Comparison of ENCODE assay signal across 8 cellular contexts in the genomic region with DNA sequence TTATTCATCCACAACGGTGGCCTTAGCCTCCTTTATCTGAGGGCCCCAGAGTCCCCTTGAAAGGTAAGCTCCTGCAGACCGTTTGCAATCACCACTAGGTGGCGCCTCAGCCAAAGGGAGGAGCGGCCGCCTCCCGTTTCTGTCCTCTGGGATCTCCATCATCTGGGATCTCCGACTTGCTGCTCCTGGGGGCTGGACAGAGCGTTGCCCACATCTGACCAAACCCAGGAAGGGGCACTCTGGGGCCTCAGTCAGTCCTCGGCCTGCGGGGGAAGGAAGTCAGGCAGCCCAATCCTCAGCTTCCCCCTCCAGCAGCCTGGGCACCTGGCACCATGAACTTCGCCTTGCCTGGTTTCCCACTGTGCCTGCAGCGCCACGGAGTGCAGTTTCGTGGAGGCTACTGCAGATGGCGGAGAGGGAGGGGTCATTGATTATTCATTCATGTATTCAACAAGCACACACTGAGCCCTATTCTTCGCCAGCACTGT. TPM values are rescaled to one million over a fixed set of nuclear protein-coding genes. Genes with fewer than 3 reads are reported as not detected.
DNase-seq lines count a peak whose midpoint lies in the region; ATAC-seq and TF ChIP-seq lines count a peak whose summit lies in the region.

No MANE protein-coding gene starts in this region.

- no peaks in the 10 kb centered on the region for H3K79me2 ChIP-seq in OCI-LY1 (ENCODE audit: insufficient read depth, low read length)
- no peaks in the 10 kb centered on the region for H3K79me2 ChIP-seq in neural progenitor cell (ENCODE audit: low read depth)

- H3K4me1 ChIP-seq in Caco-2 (peaks cover 17% of the 10 kb centered on the region), OCI-LY1 (ENCODE audit: insufficient read depth, low read length, severe bottlenecking) (no peaks in the 10 kb centered on the region), neural progenitor cell (peaks cover 38% of the 10 kb centered on the region), testis (no peaks in the 10 kb centered on the region)

- peak; percentile 88 to 89 for TF ChIP-seq CTCF in Caco-2 (IDR thresholded peaks at IDR 0.05; ENCODE audit: insufficient read depth in 1 of 2, low read depth in 1 of 2, low read length in 1 of 2, severe bottlenecking in 1 of 2, unreplicated experiment in 1 of 2)
- peak; percentile 75 for TF ChIP-seq CTCF in HL-60 (IDR thresholded peaks at IDR 0.05; ENCODE audit: insufficient read depth, low read length)
- peak; percentile 90 for TF ChIP-seq CTCF in OCI-LY1 (IDR thresholded peaks at IDR 0.05; ENCODE audit: low read length)
- TF ChIP-seq CTCF in neural progenitor cell (IDR thresholded peaks at IDR 0.05): peak; percentile 95
- peak; percentile 63 to 85 (median 79) for TF ChIP-seq CTCF in testis (IDR thresholded peaks at IDR 0.05)

- no peaks in the 10 kb centered on the region for H3K9me3 Mint-ChIP-seq in Caco-2 (ENCODE audit: unreplicated experiment)
- H3K9me3 Mint-ChIP-seq in activated T-cell treated with anti-CD3 and anti-CD28 coated beads, Interleukin-2, amount 50 U/mL, for 24 hours: no peaks in the 10 kb centered on the region
- no peaks in the 10 kb centered on the region for H3K9me3 Mint-ChIP-seq in neural progenitor cell

- no peak for ATAC-seq in GM21360 (IDR thresholded peaks at IDR 0.05; ENCODE audit: unreplicated experiment)

- H3K9ac ChIP-seq in OCI-LY1 (ENCODE audit: low read length) (no peak overlapping the region), neural progenitor cell (no peak overlapping the region)

- H3F3A ChIP-seq in OCI-LY1 (ENCODE audit: insufficient read depth, low read length): no peaks in the 10 kb centered on the region
- peaks cover 45% of the 10 kb centered on the region for H3F3A ChIP-seq in neural progenitor cell (ENCODE audit: low read depth)

- no TSS peak for BruUV-seq in Caco-2 (replicated peaks; lab: Mats Ljungman, UMichigan)

- H4K20me1 ChIP-seq in OCI-LY1 (ENCODE audit: insufficient read depth, low read length): no peaks in the 10 kb centered on the region
- peaks cover 52% of the 10 kb centered on the region for H4K20me1 ChIP-seq in neural progenitor cell (ENCODE audit: low read depth)

- H3K27me3 ChIP-seq in Caco-2 (replicated peaks; ENCODE audit: control insufficient read depth, insufficient read depth, low read length) (no peaks in the 10 kb centered on the region), HL-60 (ENCODE audit: insufficient read depth, poor library complexity, severe bottlenecking) (no peaks in the 10 kb centered on the region), OCI-LY1 (ENCODE audit: insufficient read depth, low read length) (no peaks in the 10 kb centered on the region), neural progenitor cell (no peaks in the 10 kb centered on the region), testis (no peaks in the 10 kb centered on the region)

- H3K4me3 ChIP-seq in Caco-2 (ENCODE audit: low read depth, low read length): no peak overlapping the region
- no peak overlapping the region for H3K4me3 ChIP-seq in HL-60 (replicated peaks; ENCODE audit: insufficient read depth, low read length)
- H3K4me3 ChIP-seq in OCI-LY1 (ENCODE audit: low read depth, low read length, poor library complexity, severe bottlenecking): no peak overlapping the region
- no peak overlapping the region for H3K4me3 ChIP-seq in neural progenitor cell
- no peak overlapping the region for H3K4me3 ChIP-seq in testis

- DNase-seq in Caco-2: peak; percentile 65 to 75
- DNase-seq in HL-60 (ENCODE audit: low read depth in 1 of 2, low spot score in 1 of 2): peak in 1 of 2 experiments; percentile 41
- peak; percentile 72 for DNase-seq in activated T-cell treated with anti-CD3 and anti-CD28 coated beads, Interleukin-2, amount 50 U/mL, for 24 hours
- peak; percentile 38 for DNase-seq in fibroblast of gingiva (ENCODE audit: low read depth)
- peak; percentile 92 for DNase-seq in neural progenitor cell (ENCODE audit: low spot score)
- DNase-seq in testis: peak; percentile 76

- no peak for TF ChIP-seq POLR2A in testis (IDR thresholded peaks at IDR 0.05)

- H3K4me1 Mint-ChIP-seq in Caco-2 (ENCODE audit: low read depth, unreplicated experiment) (peaks cover 12% of the 10 kb centered on the region), neural progenitor cell (peaks cover 23% of the 10 kb centered on the region)
- H3K4me1 Mint-ChIP-seq in activated T-cell treated with anti-CD3 and anti-CD28 coated beads, Interleukin-2, amount 50 U/mL, for 24 hours (ENCODE audit: low read depth): no peaks in the 10 kb centered on the region

- H3K27ac ChIP-seq in HL-60 (replicated peaks) (no peak overlapping the region), OCI-LY1 (ENCODE audit: low read depth, low read length, poor library complexity, severe bottlenecking) (no peak overlapping the region), neural progenitor cell (no peak overlapping the region), testis (no peak overlapping the region)

- H3K36me3 ChIP-seq in Caco-2 (ENCODE audit: control insufficient read depth, insufficient read depth, low read length): no peaks in the 10 kb centered on the region
- no peaks in the 10 kb centered on the region for H3K36me3 ChIP-seq in OCI-LY1 (ENCODE audit: insufficient read depth, low read length)
- no peaks in the 10 kb centered on the region for H3K36me3 ChIP-seq in neural progenitor cell
- no peaks in the 10 kb centered on the region for H3K36me3 ChIP-seq in testis (ENCODE audit: low read depth, missing control alignments)

- no peak overlapping the region for H3K4me3 Mint-ChIP-seq in Caco-2 (ENCODE audit: unreplicated experiment)
- H3K4me3 Mint-ChIP-seq in activated T-cell treated with anti-CD3 and anti-CD28 coated beads, Interleukin-2, amount 50 U/mL, for 24 hours: no peak overlapping the region
- no peak overlapping the region for H3K4me3 Mint-ChIP-seq in neural progenitor cell

- CTCF ChIA-PET in Caco-2 (lab: Charles Lee): interaction anchor here (0.5 to 4.2 kb wide), 12 partner anchors 10 to 403 kb away, joined by 3 to 54 read pairs (median 6); no protein-coding TSS in a partner anchor

- no peaks in the 10 kb centered on the region for H3K27me3 Mint-ChIP-seq in Caco-2 (ENCODE audit: insufficient read depth, unreplicated experiment)
- H3K27me3 Mint-ChIP-seq in activated T-cell treated with anti-CD3 and anti-CD28 coated beads, Interleukin-2, amount 50 U/mL, for 24 hours: no peaks in the 10 kb centered on the region
- peaks cover 14% of the 10 kb centered on the region for H3K27me3 Mint-ChIP-seq in neural progenitor cell (ENCODE audit: insufficient read depth, low read depth)

- H3K4me2 ChIP-seq in OCI-LY1 (ENCODE audit: low read length) (no peak overlapping the region), neural progenitor cell (no peak overlapping the region)

- H3K36me3 Mint-ChIP-seq in Caco-2 (ENCODE audit: insufficient read depth, unreplicated experiment): peaks cover 4% of the 10 kb centered on the region
- H3K36me3 Mint-ChIP-seq in activated T-cell treated with anti-CD3 and anti-CD28 coated beads, Interleukin-2, amount 50 U/mL, for 24 hours (ENCODE audit: low read depth): no peaks in the 10 kb centered on the region
- H3K36me3 Mint-ChIP-seq in neural progenitor cell: peaks cover 16% of the 10 kb centered on the region

- H3K9me2 ChIP-seq in OCI-LY1 (ENCODE audit: low read depth, low read length): no peaks in the 10 kb centered on the region

- H3K9me3 ChIP-seq in Caco-2 (no peaks in the 10 kb centered on the region), OCI-LY1 (ENCODE audit: low read length) (no peaks in the 10 kb centered on the region), neural progenitor cell (ENCODE audit: low read depth) (no peaks in the 10 kb centered on the region), testis (no peaks in the 10 kb centered on the region)

- no peak overlapping the region for H2AFZ ChIP-seq in OCI-LY1 (ENCODE audit: low read length)
- no peak overlapping the region for H2AFZ ChIP-seq in neural progenitor cell (replicated peaks)

- POLR2A ChIA-PET in Caco-2 (lab: Charles Lee): no interaction called here

- intact Hi-C loops in Caco-2 (cut with micrococcal nuclease; ENCODE audit: unreplicated experiment) (loop anchor here (1.0 kb wide), 1 partner anchor 178 kb away; no protein-coding TSS in a partner anchor), testis (cut with DNase I; ENCODE audit: low total_unique reads) (no loop called here)

- 35 to 53% methylated on average over 3 to 16 of the region's 16 CpGs for WGBS in testis, 2 donors

- no peak overlapping the region for H3K27ac Mint-ChIP-seq in Caco-2 (ENCODE audit: unreplicated experiment)
- H3K27ac Mint-ChIP-seq in activated T-cell treated with anti-CD3 and anti-CD28 coated beads, Interleukin-2, amount 50 U/mL, for 24 hours: no peak overlapping the region
- no peak overlapping the region for H3K27ac Mint-ChIP-seq in neural progenitor cell

RNA-seq across cellular contexts. Expression of a gene that starts 23.5 kb away (rescaled TPM):
- total RNA-seq in Caco-2 (2022) (4.4 and 7.7 TPM in 2 replicates), neural progenitor cell (ENCODE audit: low replicate concordance) (23.1 and 91.9 TPM in 2 replicates), testis (10 to 100 TPM; 19.9 to 28.7 TPM)
- 29.7 TPM for polyA plus RNA-seq in testis (ENCODE audit: insufficient read depth, low read depth, low replicate concordance)
